ENCODE assay signal across 34 cellular contexts in genomic region chr4:144409525-144409924, GRCh38.
"Had no signal": no experiment of that assay in that cellular context is flagged by ENCODE, and none has a peak within 500 bp of the region (broad histone marks: within the 10 kb centered on the region; RNA-seq: fewer than 3 reads in every experiment).

No MANE protein-coding gene starts in this region.

- FAIRE-seq: colon, TTC549 had no signal

- H3K9me3 ChIP-seq: ascending aorta had no signal

- ATAC-seq: activated CD4-positive, alpha-beta T cell treated with anti-CD3 and anti-CD28 coated beads for 36 hours; activated CD4-positive, CD25-positive, alpha-beta regulatory T cell treated with anti-CD3 and anti-CD28 coated beads, Interleukin-2, amount 50 U/mL, for 24 hours; activated CD8-positive, alpha-beta memory T cell treated with anti-CD3 and anti-CD28 coated beads, Interleukin-2, amount 10 ng/mL, durations not matched to agents 7 days and 5 days; activated CD8-positive, alpha-beta T cell treated with anti-CD3 and anti-CD28 coated beads, Interleukin-2, amount 10 ng/mL, durations not matched to agents 7 days and 5 days had no signal

- H3K9me3 Mint-ChIP-seq: activated CD4-positive, alpha-beta memory T cell treated with anti-CD3 and anti-CD28 coated beads, Interleukin-2, amount 10 ng/mL, durations not matched to agents 7 days and 5 days; activated CD4-positive, alpha-beta T cell treated with anti-CD3 and anti-CD28 coated beads, Interleukin-2, amount 10 ng/mL, durations not matched to agents 7 days and 5 days; activated naive CD4-positive, alpha-beta T cell treated with anti-CD3 and anti-CD28 coated beads, Interleukin-2, amount 10 ng/mL, durations not matched to agents 7 days and 5 days; activated naive CD4-positive, alpha-beta T cell treated with anti-CD3 and anti-CD28 coated beads, Interleukin-2, amount 50 U/mL, for 24 hours; activated T-cell treated with anti-CD3 and anti-CD28 coated beads, Interleukin-2, amount 50 U/mL, for 24 hours; activated T-helper 2 cell treated with anti-CD3 and anti-CD28 coated beads, Interferon-gamma antibody, Interleukin-2, Interleukin-4, amounts not matched to agents 10 μg/mL and 5 μg/mL and 100 μg/mL, durations not matched to agents 14 hours and 24 hours and 36 hours; brain; T-helper 1 cell treated with Interleukin-12 subunit alpha and Interleukin-12 subunit beta and Interleukin-4 antibody, amounts not matched to agents 30 μg/mL and 1 μg/mL, for 36 hours; T-helper 2 cell treated with Interferon-gamma antibody and Interleukin-4, amounts not matched to agents 5 μg/mL and 100 μg/mL, for 36 hours had no signal

- H3K4me1 ChIP-seq: ascending aorta had no signal

- DNase-seq: activated CD4-positive, alpha-beta memory T cell treated with anti-CD3 and anti-CD28 coated beads, Interleukin-2, amount 10 ng/mL, durations not matched to agents 7 days and 5 days; activated CD4-positive, alpha-beta T cell treated with anti-CD3 and anti-CD28 coated beads for 1 hour; activated CD4-positive, alpha-beta T cell treated with anti-CD3 and anti-CD28 coated beads for 36 hours; activated CD4-positive, alpha-beta T cell treated with anti-CD3 and anti-CD28 coated beads for 48 hours; activated CD4-positive, alpha-beta T cell treated with anti-CD3 and anti-CD28 coated beads, Interleukin-2, amount 10 ng/mL, durations not matched to agents 7 days and 5 days; activated CD4-positive, alpha-beta T cell treated with anti-CD3 and anti-CD28 coated beads, Interleukin-2, amount 50 U/mL, for 48 hours; activated CD4-positive, CD25-positive, alpha-beta regulatory T cell; activated CD8-positive, alpha-beta memory T cell treated with anti-CD3 and anti-CD28 coated beads for 24 hours; activated CD8-positive, alpha-beta memory T cell treated with anti-CD3 and anti-CD28 coated beads, Interleukin-2, amount 10 ng/mL, durations not matched to agents 7 days and 5 days; activated CD8-positive, alpha-beta memory T cell treated with anti-CD3 and anti-CD28 coated beads, Interleukin-2, amount 50 U/mL, for 48 hours; activated CD8-positive, alpha-beta T cell treated with anti-CD3 and anti-CD28 coated beads, Interleukin-2, amount 10 ng/mL, durations not matched to agents 7 days and 5 days; activated effector memory CD4-positive, alpha-beta T cell treated with Interleukin-2 at 50 U/mL for 16 hours; activated gamma-delta T cell; activated naive CD4-positive, alpha-beta T cell treated with anti-CD3 and anti-CD28 coated beads, Interleukin-2, amount 10 ng/mL, durations not matched to agents 7 days and 5 days; activated naive CD4-positive, alpha-beta T cell treated with Interleukin-2 at 50 U/mL for 16 hours; activated T-cell treated with anti-CD3 and anti-CD28 coated beads, Interleukin-2, amount 50 U/mL, for 24 hours; activated T-cell treated with anti-CD3 and anti-CD28 coated beads, Interleukin-2, amount 50 U/mL, for 48 hours; amygdala; anterior cingulate cortex; central memory CD4-positive, alpha-beta T cell; T-helper 1 cell; T-helper 2 cell; T-helper 9 cell had no signal

- H3K27ac ChIP-seq: ascending aorta, VCaP had no signal

- H3K27me3 Mint-ChIP-seq: activated CD4-positive, alpha-beta memory T cell treated with anti-CD3 and anti-CD28 coated beads, Interleukin-2, amount 10 ng/mL, durations not matched to agents 7 days and 5 days; activated CD4-positive, alpha-beta T cell treated with anti-CD3 and anti-CD28 coated beads for 36 hours; activated CD4-positive, alpha-beta T cell treated with anti-CD3 and anti-CD28 coated beads, Interleukin-2, amount 10 ng/mL, durations not matched to agents 7 days and 5 days; activated CD8-positive, alpha-beta memory T cell treated with anti-CD3 and anti-CD28 coated beads, Interleukin-2, amount 10 ng/mL, durations not matched to agents 7 days and 5 days; activated naive CD4-positive, alpha-beta T cell treated with anti-CD3 and anti-CD28 coated beads, Interleukin-2, amount 10 ng/mL, durations not matched to agents 7 days and 5 days; activated naive CD4-positive, alpha-beta T cell treated with anti-CD3 and anti-CD28 coated beads, Interleukin-2, amount 50 U/mL, for 24 hours; activated naive CD8-positive, alpha-beta T cell; activated T-cell treated with anti-CD3 and anti-CD28 coated beads, Interleukin-2, amount 50 U/mL, for 24 hours had no signal

- H3K4me3 ChIP-seq: ascending aorta had no signal

- H3K36me3 Mint-ChIP-seq: activated CD8-positive, alpha-beta memory T cell treated with anti-CD3 and anti-CD28 coated beads, Interleukin-2, amount 10 ng/mL, durations not matched to agents 7 days and 5 days; activated naive CD4-positive, alpha-beta T cell treated with anti-CD3 and anti-CD28 coated beads, Interleukin-2, amount 10 ng/mL, durations not matched to agents 7 days and 5 days; activated naive CD4-positive, alpha-beta T cell treated with anti-CD3 and anti-CD28 coated beads, Interleukin-2, amount 50 U/mL, for 24 hours; activated naive CD8-positive, alpha-beta T cell; brain had no signal

- H3K36me3 ChIP-seq: ascending aorta had no signal

- H3K27me3 ChIP-seq: ascending aorta had no signal

- H3K27ac Mint-ChIP-seq: activated CD4-positive, alpha-beta memory T cell treated with anti-CD3 and anti-CD28 coated beads, Interleukin-2, amount 10 ng/mL, durations not matched to agents 7 days and 5 days; activated CD4-positive, alpha-beta T cell treated with anti-CD3 and anti-CD28 coated beads for 36 hours; activated CD4-positive, alpha-beta T cell treated with anti-CD3 and anti-CD28 coated beads, Interleukin-2, amount 10 ng/mL, durations not matched to agents 7 days and 5 days; activated CD8-positive, alpha-beta memory T cell treated with anti-CD3 and anti-CD28 coated beads, Interleukin-2, amount 10 ng/mL, durations not matched to agents 7 days and 5 days; activated CD8-positive, alpha-beta T cell treated with anti-CD3 and anti-CD28 coated beads, Interleukin-2, amount 10 ng/mL, durations not matched to agents 7 days and 5 days; activated naive CD4-positive, alpha-beta T cell treated with anti-CD3 and anti-CD28 coated beads, Interleukin-2, amount 10 ng/mL, durations not matched to agents 7 days and 5 days; activated naive CD4-positive, alpha-beta T cell treated with anti-CD3 and anti-CD28 coated beads, Interleukin-2, amount 50 U/mL, for 24 hours; activated naive CD8-positive, alpha-beta T cell; activated T-cell treated with anti-CD3 and anti-CD28 coated beads, Interleukin-2, amount 50 U/mL, for 24 hours; activated T-helper 2 cell treated with anti-CD3 and anti-CD28 coated beads, Interferon-gamma antibody, Interleukin-2, Interleukin-4, amounts not matched to agents 10 μg/mL and 5 μg/mL and 100 μg/mL, durations not matched to agents 14 hours and 24 hours and 36 hours; brain; T-helper 1 cell treated with Interleukin-12 subunit alpha and Interleukin-12 subunit beta and Interleukin-4 antibody, amounts not matched to agents 30 μg/mL and 1 μg/mL, for 36 hours; T-helper 2 cell treated with Interferon-gamma antibody and Interleukin-4, amounts not matched to agents 5 μg/mL and 100 μg/mL, for 36 hours had no signal

- H3K4me1 Mint-ChIP-seq: activated CD4-positive, alpha-beta memory T cell treated with anti-CD3 and anti-CD28 coated beads, Interleukin-2, amount 10 ng/mL, durations not matched to agents 7 days and 5 days; activated CD4-positive, alpha-beta T cell treated with anti-CD3 and anti-CD28 coated beads for 36 hours; activated CD4-positive, alpha-beta T cell treated with anti-CD3 and anti-CD28 coated beads, Interleukin-2, amount 10 ng/mL, durations not matched to agents 7 days and 5 days; activated CD8-positive, alpha-beta memory T cell treated with anti-CD3 and anti-CD28 coated beads, Interleukin-2, amount 10 ng/mL, durations not matched to agents 7 days and 5 days; activated naive CD4-positive, alpha-beta T cell treated with anti-CD3 and anti-CD28 coated beads, Interleukin-2, amount 10 ng/mL, durations not matched to agents 7 days and 5 days; activated naive CD4-positive, alpha-beta T cell treated with anti-CD3 and anti-CD28 coated beads, Interleukin-2, amount 50 U/mL, for 24 hours; brain had no signal

- H3K4me3 Mint-ChIP-seq: activated CD4-positive, alpha-beta memory T cell treated with anti-CD3 and anti-CD28 coated beads, Interleukin-2, amount 10 ng/mL, durations not matched to agents 7 days and 5 days; activated CD4-positive, alpha-beta T cell treated with anti-CD3 and anti-CD28 coated beads for 36 hours; activated CD4-positive, alpha-beta T cell treated with anti-CD3 and anti-CD28 coated beads, Interleukin-2, amount 10 ng/mL, durations not matched to agents 7 days and 5 days; activated CD8-positive, alpha-beta memory T cell treated with anti-CD3 and anti-CD28 coated beads, Interleukin-2, amount 10 ng/mL, durations not matched to agents 7 days and 5 days; activated CD8-positive, alpha-beta T cell treated with anti-CD3 and anti-CD28 coated beads, Interleukin-2, amount 10 ng/mL, durations not matched to agents 7 days and 5 days; activated naive CD4-positive, alpha-beta T cell treated with anti-CD3 and anti-CD28 coated beads, Interleukin-2, amount 10 ng/mL, durations not matched to agents 7 days and 5 days; activated naive CD4-positive, alpha-beta T cell treated with anti-CD3 and anti-CD28 coated beads, Interleukin-2, amount 50 U/mL, for 24 hours; activated naive CD8-positive, alpha-beta T cell; activated T-cell treated with anti-CD3 and anti-CD28 coated beads, Interleukin-2, amount 50 U/mL, for 24 hours; brain; T-helper 1 cell treated with Interleukin-12 subunit alpha and Interleukin-12 subunit beta and Interleukin-4 antibody, amounts not matched to agents 30 μg/mL and 1 μg/mL, for 36 hours; T-helper 2 cell treated with Interferon-gamma antibody and Interleukin-4, amounts not matched to agents 5 μg/mL and 100 μg/mL, for 36 hours had no signal
